11 cellular contexts compared by ENCODE assay signal in genomic region chr2:54482725-54483124, GRCh38. TPM values are rescaled to one million over a fixed set of nuclear protein-coding genes. Genes with fewer than 3 reads are reported as not detected.
A peak's percentile ranks its signal among the peaks of the same experiment; 100 is the strongest.
DNase-seq lines count a peak whose midpoint lies in the region; ATAC-seq and TF ChIP-seq lines count a peak whose summit lies in the region.
"Had no signal": no experiment of that assay in that cellular context is flagged by ENCODE, and none has a peak within 500 bp of the region (broad histone marks: within the 10 kb centered on the region; RNA-seq: fewer than 3 reads in every experiment).

No MANE protein-coding gene starts in this region.

- peak; percentile 94 for DNase-seq in HCEC 1CT
- DNase-seq in body of pancreas, result peak in 1 of 4 donors; percentile 30
- DNase-seq in hepatic stellate cell (ENCODE audit: low spot score), result peak; percentile 85
- DNase-seq in SIG-M5 (lab: John Stamatoyannopoulos, UW), result no peak
- no peak for DNase-seq in G401 (ENCODE audit: low spot score)
- no peak for DNase-seq in HuH-7.5 (ENCODE audit: low spot score)
- DNase-seq: activated B cell treated with CpG ODN at 0.5 μM for 24 hours, cortex of kidney, NCI-H1694 treated with DMSO at 0.1 percent for 48 hours had no signal

- no peak for TF ChIP-seq CTCF in body of pancreas (IDR thresholded peaks at IDR 0.05)

- no peak for TF ChIP-seq POLR2A in body of pancreas (IDR thresholded peaks at IDR 0.05)

- H3K36me3 ChIP-seq in body of pancreas (replicated peaks in 1 of 2; ENCODE audit: insufficient read depth in 1 of 2, low read depth in 2 of 2) (no peaks in the 10 kb centered on the region), stomach smooth muscle (ENCODE audit: control insufficient read depth in 2 of 2, insufficient read depth in 2 of 2, low read length in 2 of 2) (no peaks in the 10 kb centered on the region)

- H3K27ac ChIP-seq in body of pancreas (peak overlapping the region in 2 of 4 donors; percentile 6 to 10), stomach smooth muscle (ENCODE audit: low read length) (peak overlapping the region; percentile 24)

- H3K4me1 ChIP-seq in body of pancreas (peaks cover 27% of the 10 kb centered on the region), stomach smooth muscle (ENCODE audit: control insufficient read depth, insufficient read depth, low read length) (peaks cover 47% of the 10 kb centered on the region)

- H3K9me3 ChIP-seq in body of pancreas, result no peaks in the 10 kb centered on the region
- H3K9me3 ChIP-seq in stomach smooth muscle (ENCODE audit: control insufficient read depth in 2 of 2, low read length in 2 of 2), result no peaks in the 10 kb centered on the region

- in situ Hi-C loops in G401 (cut with HindIII; ENCODE audit: low sequenced_read_pairs), result no loop called here

- ATAC-seq in body of pancreas (peak; percentile 56), HG02588 (IDR thresholded peaks at IDR 0.05; ENCODE audit: unreplicated experiment) (no peak)

- intact Hi-C loops in body of pancreas (cut with DNase I), result no loop called here

- H3K4me3 ChIP-seq in body of pancreas, result no peak overlapping the region
- peak overlapping the region in 1 of 2 donors; percentile 40 for H3K4me3 ChIP-seq in stomach smooth muscle (ENCODE audit: low read length in 2 of 2)

- H3K27me3 ChIP-seq in body of pancreas (no peaks in the 10 kb centered on the region), stomach smooth muscle (ENCODE audit: control insufficient read depth in 1 of 2, insufficient read depth in 2 of 2, low read length in 2 of 2) (no peaks in the 10 kb centered on the region)

- WGBS in body of pancreas, 2 donors, result 42 to 47% methylated on average over 5 of the region's 5 CpGs

- no peak overlapping the region for H3K9ac ChIP-seq in stomach smooth muscle (ENCODE audit: low read length in 2 of 2)

RNA-seq across cellular contexts. Expression of gene SPTBN1, which starts 26.6 kb away (rescaled TPM):
- 100 to 1,000 TPM; 186 to 195 TPM for total RNA-seq in body of pancreas
- 59.6 and 81.0 TPM in 2 replicates for total RNA-seq in G401 (2014; rRNA removed; shearing (Covaris generic))

Comparison
In these comparisons a context has a peak if more than half of its experiments do, and no peak if none do; other contexts are left out.
1. DNase-seq: peak in HCEC 1CT (single experiment) and hepatic stellate cell (single experiment); none in SIG-M5 (single experiment), G401 (single experiment) and HuH-7.5 (single experiment).